21 cellular contexts compared by ENCODE assay signal in the genomic region with DNA sequence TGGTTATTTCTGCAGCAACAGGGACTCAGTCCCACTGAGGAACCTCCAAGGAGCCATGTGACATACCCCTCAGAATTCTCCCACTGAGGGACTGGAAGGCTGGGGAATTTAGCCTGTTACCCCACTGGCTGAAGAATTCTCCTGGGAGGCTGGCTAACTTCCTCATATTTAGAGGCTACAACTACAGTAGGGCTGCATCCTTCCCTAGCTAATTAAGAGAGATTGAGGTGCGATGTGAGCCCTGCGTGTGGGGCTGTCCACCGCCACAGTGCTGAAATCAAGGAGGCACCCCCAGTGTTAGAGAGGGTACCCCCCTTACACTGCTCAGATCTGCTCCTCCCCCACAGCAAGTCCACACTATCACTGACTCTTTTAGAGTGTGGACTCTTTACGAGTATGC. TPM values are rescaled to one million over a fixed set of nuclear protein-coding genes. Genes with fewer than 3 reads are reported as not detected.
"Had no signal": no experiment of that assay in that cellular context is flagged by ENCODE, and none has a peak within 500 bp of the region (broad histone marks: within the 10 kb centered on the region; RNA-seq: fewer than 3 reads in every experiment).

No MANE protein-coding gene starts in this region.

- H3K4me1 ChIP-seq: foreskin keratinocyte, spleen, thyroid gland had no signal

- H3K27me3 ChIP-seq: thyroid gland had no signal

- DNase-seq: activated CD4-positive, alpha-beta T cell treated with anti-CD3 and anti-CD28 coated beads for 48 hours; activated CD4-positive, CD25-positive, alpha-beta regulatory T cell; activated CD8-positive, alpha-beta T cell treated with anti-CD3 and anti-CD28 coated beads for 36 hours; activated gamma-delta T cell treated with Interleukin-2 at 50 U/mL for 16 hours; amniotic stem cell; effector memory CD8-positive, alpha-beta T cell; foreskin keratinocyte; hippocampal formation; spleen; stimulated activated CD4-positive, alpha-beta T cell treated with anti-CD3 and anti-CD28 coated beads, Interleukin-4, amount 100 ng/mL, for 4 hours; stimulated activated naive CD4-positive, alpha-beta T cell; thyroid gland had no signal

- H3K36me3 Mint-ChIP-seq: activated naive CD4-positive, alpha-beta T cell treated with anti-CD3 and anti-CD28 coated beads, Interleukin-2, amount 50 U/mL, for 72 hours; mesothelial cell of epicardium; natural killer cell treated with Interleukin-12 subunit alpha and Interleukin-12 subunit beta and Interleukin-15 and Interleukin-18, amount 100 ng/mL, for 72 hours had no signal

- H3K27ac ChIP-seq: cardiac muscle cell, foreskin keratinocyte, spleen, thyroid gland had no signal

- H3K9me3 Mint-ChIP-seq: activated CD8-positive, alpha-beta T cell treated with anti-CD3 and anti-CD28 coated beads for 36 hours; activated naive CD4-positive, alpha-beta T cell treated with anti-CD3 and anti-CD28 coated beads, Interleukin-2, amount 50 U/mL, for 72 hours; dendritic cell treated with granulocyte-macrophage colony-stimulating factor and Interleukin-4, amounts not matched to agents 40 ng/mL and 50 ng/mL, for 4 days; effector memory CD8-positive, alpha-beta T cell; mesothelial cell of epicardium; natural killer cell treated with Interleukin-12 subunit alpha and Interleukin-12 subunit beta and Interleukin-15 and Interleukin-18, amount 100 ng/mL, for 72 hours had no signal

- H3K9me3 ChIP-seq: spleen, thyroid gland had no signal

- H3K4me3 ChIP-seq: cardiac muscle cell, spleen, thyroid gland had no signal

- H3K27ac Mint-ChIP-seq: activated CD8-positive, alpha-beta T cell treated with anti-CD3 and anti-CD28 coated beads for 36 hours; activated naive CD4-positive, alpha-beta T cell treated with anti-CD3 and anti-CD28 coated beads, Interleukin-2, amount 50 U/mL, for 72 hours; dendritic cell treated with granulocyte-macrophage colony-stimulating factor and Interleukin-4, amounts not matched to agents 40 ng/mL and 50 ng/mL, for 4 days; effector memory CD8-positive, alpha-beta T cell; mesothelial cell of epicardium; natural killer cell treated with Interleukin-12 subunit alpha and Interleukin-12 subunit beta and Interleukin-15 and Interleukin-18, amount 100 ng/mL, for 72 hours had no signal

- H3K36me3 ChIP-seq: cardiac muscle cell, spleen, thyroid gland had no signal

- H3K4me3 Mint-ChIP-seq: activated CD8-positive, alpha-beta T cell treated with anti-CD3 and anti-CD28 coated beads for 36 hours; dendritic cell treated with granulocyte-macrophage colony-stimulating factor and Interleukin-4, amounts not matched to agents 40 ng/mL and 50 ng/mL, for 4 days; effector memory CD8-positive, alpha-beta T cell; mesothelial cell of epicardium; natural killer cell treated with Interleukin-12 subunit alpha and Interleukin-12 subunit beta and Interleukin-15 and Interleukin-18, amount 100 ng/mL, for 72 hours had no signal

- H3K4me1 Mint-ChIP-seq: mesothelial cell of epicardium had no signal

RNA-seq across cellular contexts. Expression of a gene that starts 43.0 kb away (rescaled TPM):
- total RNA-seq: activated CD8-positive, alpha-beta T cell treated with anti-CD3 and anti-CD28 coated beads for 36 hours; activated naive CD4-positive, alpha-beta T cell treated with anti-CD3 and anti-CD28 coated beads, Interleukin-2, amount 50 U/mL, for 72 hours; cardiac muscle cell; lung microvascular endothelial cell; mesothelial cell of epicardium; natural killer cell treated with Interleukin-12 subunit alpha and Interleukin-12 subunit beta and Interleukin-15 and Interleukin-18, amount 100 ng/mL, for 72 hours; spleen; subcutaneous adipose tissue; T-helper 2 cell treated with Interferon-gamma antibody and Interleukin-4, amounts not matched to agents 100 ng/mL and 5 ng/mL, for 36 hours; thyroid gland; urinary bladder had no signal
- polyA plus RNA-seq: cardiac muscle cell, spleen, urinary bladder had no signal
